ENCODE assay signal across 14 cellular contexts in the genomic region with DNA sequence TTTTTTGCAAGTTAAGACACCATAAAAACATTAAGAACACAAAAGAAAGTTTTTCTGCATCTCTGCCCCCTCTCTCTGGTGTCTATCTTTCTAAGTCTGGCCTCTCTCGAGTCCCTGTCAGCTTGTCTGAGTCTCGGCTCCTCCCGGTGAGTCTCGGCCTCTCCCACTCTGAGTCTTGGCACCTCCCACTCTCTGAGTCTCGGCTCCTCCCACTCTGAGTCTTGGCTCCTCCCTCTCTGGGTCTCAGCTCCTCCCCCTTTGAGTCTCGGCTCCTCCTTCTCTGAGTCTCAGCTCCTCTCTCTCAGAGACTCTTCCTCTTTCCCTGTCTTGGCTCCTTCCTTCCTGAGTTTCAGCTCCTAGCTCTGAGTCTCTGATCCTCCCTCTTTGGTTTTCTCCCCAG.
DNase-seq lines count a peak whose midpoint lies in the region; ATAC-seq and TF ChIP-seq lines count a peak whose summit lies in the region.
"Had no signal": no experiment of that assay in that cellular context is flagged by ENCODE, and none has a peak within 500 bp of the region (broad histone marks: within the 10 kb centered on the region; RNA-seq: fewer than 3 reads in every experiment).

No MANE protein-coding gene starts in this region.

- no peak overlapping the region for H3K27ac Mint-ChIP-seq in activated B cell treated with CpG ODN at 0.5 μM for 24 hours
- H3K27ac Mint-ChIP-seq in natural killer cell treated with Interleukin-12 subunit alpha and Interleukin-12 subunit beta and Interleukin-15 and Interleukin-18, amount 100 ng/mL, for 72 hours: no peak overlapping the region
- H3K27ac Mint-ChIP-seq: activated naive CD8-positive, alpha-beta T cell treated with anti-CD3 and anti-CD28 coated beads, Interleukin-2, amount 10 ng/mL, durations not matched to agents 7 days and 5 days; naive thymus-derived CD8-positive, alpha-beta T cell; T-helper 17 cell had no signal

- ATAC-seq in activated B cell treated with CpG ODN at 0.5 μM for 24 hours (ENCODE audit: low read depth): peak; percentile 28
- peak; percentile 52 to 60 for ATAC-seq in natural killer cell treated with Interleukin-12 subunit alpha and Interleukin-12 subunit beta and Interleukin-15 and Interleukin-18, amount 100 ng/mL, for 72 hours
- ATAC-seq in HG03469 (IDR thresholded peaks at IDR 0.05; ENCODE audit: unreplicated experiment): no peak
- no peak for ATAC-seq in HG02840 (IDR thresholded peaks at IDR 0.05; ENCODE audit: low FRiP score, unreplicated experiment)
- ATAC-seq in GM19351 (IDR thresholded peaks at IDR 0.05; ENCODE audit: unreplicated experiment): no peak
- ATAC-seq: naive thymus-derived CD8-positive, alpha-beta T cell; T-helper 17 cell had no signal

- CTCF ChIA-PET in activated B cell treated with CpG ODN at 0.5 μM for 24 hours (lab: Charles Lee): no interaction called here

- no peak overlapping the region for H3K27ac ChIP-seq in Karpas-422 (ENCODE audit: low read length)
- H3K27ac ChIP-seq: thoracic aorta had no signal

- H3K9me2 ChIP-seq in Karpas-422 (replicated peaks; ENCODE audit: insufficient read depth, low read length): no peaks in the 10 kb centered on the region

- no peaks in the 10 kb centered on the region for H3K4me1 Mint-ChIP-seq in activated B cell treated with CpG ODN at 0.5 μM for 24 hours
- H3K4me1 Mint-ChIP-seq in natural killer cell treated with Interleukin-12 subunit alpha and Interleukin-12 subunit beta and Interleukin-15 and Interleukin-18, amount 100 ng/mL, for 72 hours (ENCODE audit: low read depth in 2 of 2): no peaks in the 10 kb centered on the region
- H3K4me1 Mint-ChIP-seq: activated naive CD8-positive, alpha-beta T cell treated with anti-CD3 and anti-CD28 coated beads, Interleukin-2, amount 10 ng/mL, durations not matched to agents 7 days and 5 days; naive thymus-derived CD8-positive, alpha-beta T cell had no signal

- H3K4me3 Mint-ChIP-seq in activated B cell treated with CpG ODN at 0.5 μM for 24 hours: no peak overlapping the region
- H3K4me3 Mint-ChIP-seq in natural killer cell treated with Interleukin-12 subunit alpha and Interleukin-12 subunit beta and Interleukin-15 and Interleukin-18, amount 100 ng/mL, for 72 hours: no peak overlapping the region
- H3K4me3 Mint-ChIP-seq: activated naive CD8-positive, alpha-beta T cell treated with anti-CD3 and anti-CD28 coated beads, Interleukin-2, amount 10 ng/mL, durations not matched to agents 7 days and 5 days; naive thymus-derived CD8-positive, alpha-beta T cell; T-helper 17 cell had no signal

- no peaks in the 10 kb centered on the region for H3K4me1 ChIP-seq in Karpas-422 (ENCODE audit: low read length)

- no peaks in the 10 kb centered on the region for H3K27me3 ChIP-seq in Karpas-422 (ENCODE audit: low read length)

- no peak overlapping the region for H3K9ac ChIP-seq in Karpas-422 (ENCODE audit: low read length)

- H3K36me3 ChIP-seq in Karpas-422 (ENCODE audit: insufficient read depth, low read length): no peaks in the 10 kb centered on the region
- H3K36me3 ChIP-seq: thoracic aorta had no signal

- POLR2A ChIA-PET in activated B cell treated with CpG ODN at 0.5 μM for 24 hours (lab: Charles Lee): no interaction called here

- TF ChIP-seq CTCF in activated B cell treated with CpG ODN at 0.5 μM for 24 hours (IDR thresholded peaks at IDR 0.05): no peak

- no peak overlapping the region for H3K4me2 ChIP-seq in Karpas-422 (ENCODE audit: low read depth, low read length, poor library complexity, severe bottlenecking)

- H2AFZ ChIP-seq in Karpas-422 (ENCODE audit: low read length): no peak overlapping the region

- no peaks in the 10 kb centered on the region for H3K36me3 Mint-ChIP-seq in activated B cell treated with CpG ODN at 0.5 μM for 24 hours (ENCODE audit: low read depth)
- no peaks in the 10 kb centered on the region for H3K36me3 Mint-ChIP-seq in natural killer cell treated with Interleukin-12 subunit alpha and Interleukin-12 subunit beta and Interleukin-15 and Interleukin-18, amount 100 ng/mL, for 72 hours
- H3K36me3 Mint-ChIP-seq: activated naive CD8-positive, alpha-beta T cell treated with anti-CD3 and anti-CD28 coated beads, Interleukin-2, amount 10 ng/mL, durations not matched to agents 7 days and 5 days; naive thymus-derived CD8-positive, alpha-beta T cell had no signal

- no peaks in the 10 kb centered on the region for H3K9me3 ChIP-seq in Karpas-422 (ENCODE audit: low read length)
- H3K9me3 ChIP-seq: thoracic aorta had no signal

- peaks cover 31% of the 10 kb centered on the region for H3K27me3 Mint-ChIP-seq in activated B cell treated with CpG ODN at 0.5 μM for 24 hours
- peaks cover 13 to 21% of the 10 kb centered on the region in 2 donors for H3K27me3 Mint-ChIP-seq in natural killer cell treated with Interleukin-12 subunit alpha and Interleukin-12 subunit beta and Interleukin-15 and Interleukin-18, amount 100 ng/mL, for 72 hours

- H3K4me3 ChIP-seq in Karpas-422 (ENCODE audit: low read length): no peak overlapping the region
- H3K4me3 ChIP-seq: thoracic aorta had no signal

- no peaks in the 10 kb centered on the region for H4K20me1 ChIP-seq in Karpas-422 (ENCODE audit: insufficient read depth, low read depth, low read length)

- intact Hi-C loops in activated B cell treated with CpG ODN at 0.5 μM for 24 hours (cut with micrococcal nuclease): no loop called here

- H3K9me3 Mint-ChIP-seq in activated B cell treated with CpG ODN at 0.5 μM for 24 hours: peaks cover 3% of the 10 kb centered on the region
- no peaks in the 10 kb centered on the region for H3K9me3 Mint-ChIP-seq in natural killer cell treated with Interleukin-12 subunit alpha and Interleukin-12 subunit beta and Interleukin-15 and Interleukin-18, amount 100 ng/mL, for 72 hours

- DNase-seq in NOMO-1 treated with DMSO at 0.1 percent for 48 hours (lab: John Stamatoyannopoulos, UW; ENCODE audit: unreplicated experiment) (peak; percentile 3), NOMO-1 (lab: John Stamatoyannopoulos, UW; ENCODE audit: unreplicated experiment in 2 of 2) (no peak), Karpas-422 (peak; percentile 80), activated B cell treated with CpG ODN at 0.5 μM for 24 hours (no peak)
- DNase-seq in natural killer cell treated with Interleukin-12 subunit alpha and Interleukin-12 subunit beta and Interleukin-15 and Interleukin-18, amount 100 ng/mL, for 72 hours (ENCODE audit: low spot score): no peak
- DNase-seq: activated CD4-positive, alpha-beta T cell treated with anti-CD3 and anti-CD28 coated beads, Interleukin-2, amount 50 U/mL, for 4 hours; activated naive CD8-positive, alpha-beta T cell treated with anti-CD3 and anti-CD28 coated beads, Interleukin-2, amount 10 ng/mL, durations not matched to agents 7 days and 5 days; NCI-H1930; T-helper 17 cell had no signal

- no peaks in the 10 kb centered on the region for H3K79me2 ChIP-seq in Karpas-422 (ENCODE audit: low read length)

Comparison
In these comparisons a context has a peak if more than half of its experiments do, and no peak if none do; other contexts are left out.
1. DNase-seq: peak in NOMO-1 treated with DMSO at 0.1 percent for 48 hours (single experiment) and Karpas-422 (single experiment); none in NOMO-1 (0 of 2), activated B cell treated with CpG ODN at 0.5 μM for 24 hours (single experiment) and natural killer cell treated with Interleukin-12 subunit alpha and Interleukin-12 subunit beta and Interleukin-15 and Interleukin-18, amount 100 ng/mL, for 72 hours (single experiment).
2. ATAC-seq: peak in activated B cell treated with CpG ODN at 0.5 μM for 24 hours (single experiment) and natural killer cell treated with Interleukin-12 subunit alpha and Interleukin-12 subunit beta and Interleukin-15 and Interleukin-18, amount 100 ng/mL, for 72 hours (2 of 2); none in HG03469 (single experiment), HG02840 (single experiment) and GM19351 (single experiment).